Comparison of ENCODE assay signal across 25 cellular contexts in genomic region chr1:36656838-36657237, GRCh38.
A peak's percentile ranks its signal among the peaks of the same experiment; 100 is the strongest.
DNase-seq lines count a peak whose midpoint lies in the region; ATAC-seq, FAIRE-seq and TF ChIP-seq lines count a peak whose summit lies in the region.
"Had no signal": no experiment of that assay in that cellular context is flagged by ENCODE, and none has a peak within 500 bp of the region (broad histone marks: within the 10 kb centered on the region; RNA-seq: fewer than 3 reads in every experiment).

No MANE protein-coding gene starts in this region.

- TF ChIP-seq EP300 in K562 (IDR thresholded peaks at IDR 0.05; ENCODE audit: low read length) (no peak), ovary (IDR thresholded peaks at IDR 0.05) (no peak)

- H3K27ac ChIP-seq in heart right ventricle (no peak overlapping the region), K562 (ENCODE audit: extremely low read depth, low read depth, low read length) (no peak overlapping the region), ovary (no peak overlapping the region)
- H3K27ac ChIP-seq: BLaER1 had no signal

- no peak for FAIRE-seq in K562 (lab: Jason Lieb, UNC)
- FAIRE-seq: A204.1, GM12878, GM12892, GM18507 had no signal

- H3K9me1 ChIP-seq in K562 (ENCODE audit: control insufficient read depth, insufficient read depth, low read length), result no peaks in the 10 kb centered on the region

- no peak for TF ChIP-seq RAD21 in K562 (CRISPR knock-in tag; conservative IDR thresholded peaks at IDR 0.05 in 1 of 2, IDR thresholded peaks at IDR 0.05 in 1 of 2)

- TF ChIP-seq CTCF in heart right ventricle (IDR thresholded peaks at IDR 0.05), result no peak
- TF ChIP-seq CTCF in K562 (IDR thresholded peaks at IDR 0.05 in 2 of 3, conservative IDR thresholded peaks at IDR 0.05 in 1 of 3; ENCODE audit: insufficient read depth in 2 of 3, low read depth in 1 of 3, low read length in 3 of 3), result no peak
- no peak for TF ChIP-seq CTCF in ovary (IDR thresholded peaks at IDR 0.05)

- in situ Hi-C loops in K562 (cut with MboI), result no loop called here

- H3K4me3 ChIP-seq in heart right ventricle (no peak overlapping the region), K562 (no peak overlapping the region), ovary (no peak overlapping the region)
- H3K4me3 ChIP-seq: BLaER1, GM12878 had no signal

- H3K4me1 ChIP-seq in heart right ventricle (no peaks in the 10 kb centered on the region), K562 (replicated peaks in 1 of 2; ENCODE audit: control insufficient read depth in 2 of 2, insufficient read depth in 2 of 2, low read length in 2 of 2) (no peaks in the 10 kb centered on the region), ovary (ENCODE audit: insufficient read depth) (no peaks in the 10 kb centered on the region)
- H3K4me1 ChIP-seq: BE2C had no signal

- intact Hi-C loops in cardiac septum (cut with DNase I) (no loop called here), heart right ventricle (cut with DNase I) (no loop called here), K562 (cut with micrococcal nuclease) (no loop called here), ovary (cut with DNase I) (no loop called here)

- CTCF ChIA-PET in K562 (lab: Yijun Ruan, JAX; ENCODE audit: low intra/inter-chr PET ratio), result no interaction called here

- TF ChIP-seq POLR2A in K562 (conservative IDR thresholded peaks at IDR 0.05) (no peak), ovary (IDR thresholded peaks at IDR 0.05) (no peak)

- H3K79me2 ChIP-seq in K562 (ENCODE audit: control insufficient read depth, insufficient read depth, low read length), result no peaks in the 10 kb centered on the region

- H2AFZ ChIP-seq in K562 (ENCODE audit: low read depth, low read length), result no peak overlapping the region

- BruUV-seq in K562 (replicated peaks; lab: Mats Ljungman, UMichigan), result no TSS peak

- peaks cover 10% of the 10 kb centered on the region; the same call in 1 of the 2 replicates for H4K20me1 ChIP-seq in K562 (replicated peaks; ENCODE audit: control insufficient read depth, insufficient read depth, low read length)
- H4K20me1 ChIP-seq: BLaER1 had no signal

- peak; percentile 9 for DNase-seq in cardiac septum (ENCODE audit: low spot score)
- DNase-seq in heart right ventricle, result no peak
- no peak for DNase-seq in K562 (ENCODE audit: extremely low read depth in 1 of 4, low spot score in 3 of 4)
- no peak for DNase-seq in activated CD8-positive, alpha-beta memory T cell treated with anti-CD3 and anti-CD28 coated beads, Interleukin-2, amount 50 U/mL, for 48 hours
- no peak for DNase-seq in ovary
- DNase-seq: 8988T; ACHN; BE2C; C1 segment of cervical spinal cord; CD4-positive, alpha-beta memory T cell; CD4-positive, CD25-positive, alpha-beta regulatory T cell; CD8-positive, alpha-beta memory T cell; COR-L47; DMS 273 treated with DMSO at 0.1 percent for 48 hours; DMS153; DMS53; DMS79; DND-41; EL; GDM1 had no signal

- no peaks in the 10 kb centered on the region for H3K9me3 ChIP-seq in heart right ventricle
- no peaks in the 10 kb centered on the region for H3K9me3 ChIP-seq in K562 (replicated peaks; ENCODE audit: control insufficient read depth, insufficient read depth, low read depth, low read length)
- H3K9me3 ChIP-seq in ovary, result no peaks in the 10 kb centered on the region
- H3K9me3 ChIP-seq: BE2C, BLaER1 had no signal

- POLR2A ChIA-PET in K562 (lab: Yijun Ruan, JAX), result no interaction called here

- no peak overlapping the region for H3K9ac ChIP-seq in K562 (ENCODE audit: insufficient read depth in 1 of 2, low read depth in 2 of 2, low read length in 2 of 2)
- H3K9ac ChIP-seq: BLaER1 had no signal

- ATAC-seq in heart right ventricle (no peak), K562 (no peak)
- ATAC-seq: GM12878 had no signal

- H3K4me2 ChIP-seq in K562 (ENCODE audit: insufficient read depth, low read length), result no peak overlapping the region
- H3K4me2 ChIP-seq: BLaER1 had no signal

- H3K36me3 ChIP-seq in heart right ventricle (no peaks in the 10 kb centered on the region), K562 (ENCODE audit: control insufficient read depth, insufficient read depth, low read length) (no peaks in the 10 kb centered on the region), ovary (no peaks in the 10 kb centered on the region)
- H3K36me3 ChIP-seq: BE2C, BLaER1 had no signal

- H3K27me3 ChIP-seq in heart right ventricle, result peaks cover 0 to 71% (median 32%) of the 10 kb centered on the region in 7 donors
- peaks cover 0 to 16% of the 10 kb centered on the region in 2 experiments; a peak in 2 of 5 replicates for H3K27me3 ChIP-seq in K562 (ENCODE audit: control insufficient read depth in 2 of 2, insufficient read depth in 2 of 2, low read length in 2 of 2)
- no peaks in the 10 kb centered on the region for H3K27me3 ChIP-seq in ovary
- H3K27me3 ChIP-seq: BE2C, BLaER1 had no signal

TF ChIP-seq in K562, 482 proteins besides CTCF, POLR2A, EP300 and RAD21:
- TF ChIP-seq TRIM24 (IDR thresholded peaks at IDR 0.05) (no peak), DACH1 (IDR thresholded peaks at IDR 0.05; ENCODE audit: partially characterized antibody) (peak; percentile 93)
